ENCODE assay signal across 17 cellular contexts in genomic region chr2:239251971-239252370, GRCh38.
A peak's percentile ranks its signal among the peaks of the same experiment; 100 is the strongest.
DNase-seq lines count a peak whose midpoint lies in the region; ATAC-seq and TF ChIP-seq lines count a peak whose summit lies in the region.
"Had no signal": no experiment of that assay in that cellular context is flagged by ENCODE, and none has a peak within 500 bp of the region (broad histone marks: within the 10 kb centered on the region; RNA-seq: fewer than 3 reads in every experiment).

No MANE protein-coding gene starts in this region.

- peaks cover 0 to 8% of the 10 kb centered on the region in 2 donors for H3K27me3 Mint-ChIP-seq in natural killer cell treated with Interleukin-12 subunit alpha and Interleukin-12 subunit beta and Interleukin-15 and Interleukin-18, amount 100 ng/mL, for 72 hours
- H3K27me3 Mint-ChIP-seq: CD8-positive, alpha-beta memory T cell had no signal

- H3K36me3 ChIP-seq in suprapubic skin: no peaks in the 10 kb centered on the region
- H3K36me3 ChIP-seq in H7 (replicated peaks; ENCODE audit: control insufficient read depth, insufficient read depth, low read length): no peaks in the 10 kb centered on the region
- H3K36me3 ChIP-seq: SJCRH30 had no signal

- no peaks in the 10 kb centered on the region for H3K9me3 Mint-ChIP-seq in natural killer cell treated with Interleukin-12 subunit alpha and Interleukin-12 subunit beta and Interleukin-15 and Interleukin-18, amount 100 ng/mL, for 72 hours
- H3K9me3 Mint-ChIP-seq: activated T-cell treated with anti-CD3 and anti-CD28 coated beads, Interleukin-2, amount 50 U/mL, for 4 hours; CD8-positive, alpha-beta memory T cell; HFFc6 had no signal

- no peak for TF ChIP-seq POLR2A in suprapubic skin (IDR thresholded peaks at IDR 0.05)

- peaks cover 39% of the 10 kb centered on the region for H3K4me1 ChIP-seq in suprapubic skin

- H3K27ac Mint-ChIP-seq in natural killer cell treated with Interleukin-12 subunit alpha and Interleukin-12 subunit beta and Interleukin-15 and Interleukin-18, amount 100 ng/mL, for 72 hours: peak overlapping the region in 1 of 2 donors; percentile 70
- H3K27ac Mint-ChIP-seq: HFFc6 had no signal

- peaks cover 35 to 36% of the 10 kb centered on the region in 2 donors for H3K4me1 Mint-ChIP-seq in natural killer cell treated with Interleukin-12 subunit alpha and Interleukin-12 subunit beta and Interleukin-15 and Interleukin-18, amount 100 ng/mL, for 72 hours (ENCODE audit: low read depth in 2 of 2)

- no peak for DNase-seq in HL-60 (ENCODE audit: low read depth in 1 of 2, low spot score in 1 of 2)
- peak; percentile 54 for DNase-seq in epidermal melanocyte (ENCODE audit: insufficient read length, low spot score)
- DNase-seq in myocyte (ENCODE audit: low read depth): peak; percentile 71
- peak; percentile 50 to 68 for DNase-seq in suprapubic skin (ENCODE audit: low spot score in 2 of 2)
- DNase-seq in natural killer cell treated with Interleukin-12 subunit alpha and Interleukin-12 subunit beta and Interleukin-15 and Interleukin-18, amount 100 ng/mL, for 72 hours (ENCODE audit: low spot score): no peak
- DNase-seq in 8988T: no peak
- DNase-seq in H7: no peak
- DNase-seq: activated CD4-positive, alpha-beta T cell treated with anti-CD3 and anti-CD28 coated beads, Interleukin-2, amount 50 U/mL, for 4 hours; activated T-cell treated with anti-CD3 and anti-CD28 coated beads, Interleukin-2, amount 50 U/mL, for 4 hours; CD8-positive, alpha-beta memory T cell; HFFc6; KG1; left colon; SJCRH30; stimulated activated CD4-positive, alpha-beta T cell treated with anti-CD3 and anti-CD28 coated beads, Interleukin-4, amount 100 ng/mL, for 24 hours had no signal

- WGBS in suprapubic skin: 53% methylated on average over 5 of the region's 9 CpGs

- no peak for ATAC-seq in natural killer cell treated with Interleukin-12 subunit alpha and Interleukin-12 subunit beta and Interleukin-15 and Interleukin-18, amount 100 ng/mL, for 72 hours
- ATAC-seq: activated T-cell treated with anti-CD3 and anti-CD28 coated beads, Interleukin-2, amount 50 U/mL, for 4 hours; left colon had no signal

- H3K4me3 ChIP-seq in HL-60 (replicated peaks; ENCODE audit: insufficient read depth, low read length) (no peak overlapping the region), suprapubic skin (no peak overlapping the region), H7 (ENCODE audit: insufficient read depth, low read depth, low read length) (no peak overlapping the region)
- H3K4me3 ChIP-seq: GM12878, hepatocyte, SJCRH30 had no signal

- no peak for TF ChIP-seq CTCF in HL-60 (IDR thresholded peaks at IDR 0.05; ENCODE audit: insufficient read depth, low read length)
- TF ChIP-seq CTCF in suprapubic skin (IDR thresholded peaks at IDR 0.05): no peak

- no peaks in the 10 kb centered on the region for H3K36me3 Mint-ChIP-seq in natural killer cell treated with Interleukin-12 subunit alpha and Interleukin-12 subunit beta and Interleukin-15 and Interleukin-18, amount 100 ng/mL, for 72 hours

- H3K27me3 ChIP-seq in HL-60 (ENCODE audit: insufficient read depth, poor library complexity, severe bottlenecking) (no peaks in the 10 kb centered on the region), suprapubic skin (no peaks in the 10 kb centered on the region), H7 (ENCODE audit: control insufficient read depth, insufficient read depth, low read length) (no peaks in the 10 kb centered on the region)
- H3K27me3 ChIP-seq: hepatocyte, SJCRH30 had no signal

- H3K9me3 ChIP-seq in suprapubic skin: no peaks in the 10 kb centered on the region
- H3K9me3 ChIP-seq: SJCRH30 had no signal

- no peak for TF ChIP-seq EP300 in suprapubic skin (IDR thresholded peaks at IDR 0.05)

- H3K4me3 Mint-ChIP-seq in natural killer cell treated with Interleukin-12 subunit alpha and Interleukin-12 subunit beta and Interleukin-15 and Interleukin-18, amount 100 ng/mL, for 72 hours: no peak overlapping the region
- H3K4me3 Mint-ChIP-seq: HFFc6 had no signal

- H3K27ac ChIP-seq in HL-60 (replicated peaks) (peak overlapping the region; percentile 73), suprapubic skin (peak overlapping the region; percentile 15)
- H3K27ac ChIP-seq: hepatocyte, SJCRH30 had no signal

Comparison
In these comparisons a context has a peak if more than half of its experiments do, and no peak if none do; other contexts are left out.
1. DNase-seq: peak in epidermal melanocyte (single experiment), myocyte (single experiment) and suprapubic skin (2 of 2); none in HL-60 (0 of 2), natural killer cell treated with Interleukin-12 subunit alpha and Interleukin-12 subunit beta and Interleukin-15 and Interleukin-18, amount 100 ng/mL, for 72 hours (single experiment), 8988T (single experiment) and H7 (single experiment).